8 cellular contexts compared by ENCODE assay signal in genomic region chr1:11654571-11655262, GRCh38. TPM values are rescaled to one million over a fixed set of nuclear protein-coding genes. Genes with fewer than 3 reads are reported as not detected.
DNase-seq lines count a peak whose midpoint lies in the region; ATAC-seq and TF ChIP-seq lines count a peak whose summit lies in the region.

Gene FBXO44, plus strand, starts transcription at chr1:11654877. Its CDS starts 959 bp downstream, at chr1:11655836.

- H3K4me3 ChIP-seq in CD4-positive, CD25-positive, alpha-beta regulatory T cell (ENCODE audit: low read depth, low read length), result peak within 1 kb of the TSS; percentile 60
- peak within 1 kb of the TSS; percentile 79 to 95 (median 84) for H3K4me3 ChIP-seq in esophagus muscularis mucosa

- TF ChIP-seq EP300 in esophagus muscularis mucosa (IDR thresholded peaks at IDR 0.05), result no peak

- peak; percentile 74 to 77 for ATAC-seq in CD4-positive, CD25-positive, alpha-beta regulatory T cell (ENCODE audit: low read depth in 2 of 2)
- ATAC-seq in GM21447 (IDR thresholded peaks at IDR 0.05; ENCODE audit: unreplicated experiment) (peak; percentile 61), HG02938 (IDR thresholded peaks at IDR 0.05; ENCODE audit: unreplicated experiment) (no peak)
- ATAC-seq in naive thymus-derived CD8-positive, alpha-beta T cell, result peak; percentile 69 to 75
- ATAC-seq in stimulated activated naive CD8-positive, alpha-beta T cell treated with anti-CD3 and anti-CD28 coated beads, Interleukin-15, amount 100 ng/mL, for 72 hours, result peak; percentile 71

- POLR2A ChIA-PET in naive thymus-derived CD8-positive, alpha-beta T cell (lab: Charles Lee), result interaction anchor here (1.9 to 7.3 kb wide), 4 partner anchors 10 to 595 kb away, joined by 5 to 70 read pairs (median 14); partner anchors contain the start of genes FBXO6 and SRM

- peaks cover 31% of the 10 kb centered on the region for H3K4me1 ChIP-seq in CD4-positive, CD25-positive, alpha-beta regulatory T cell (ENCODE audit: control insufficient read depth, insufficient read depth, low read length, poor library complexity, severe bottlenecking)
- H3K4me1 ChIP-seq in esophagus muscularis mucosa, result peaks cover 26 to 40% (median 39%) of the 10 kb centered on the region in 4 donors

- H3K9me3 ChIP-seq in CD4-positive, CD25-positive, alpha-beta regulatory T cell (ENCODE audit: control insufficient read depth in 2 of 2, low read length in 2 of 2), result no peaks in the 10 kb centered on the region
- H3K9me3 ChIP-seq in esophagus muscularis mucosa, result no peaks in the 10 kb centered on the region

- H3K9me3 Mint-ChIP-seq in CD4-positive, CD25-positive, alpha-beta regulatory T cell, result no peaks in the 10 kb centered on the region
- no peaks in the 10 kb centered on the region for H3K9me3 Mint-ChIP-seq in naive thymus-derived CD8-positive, alpha-beta T cell
- no peaks in the 10 kb centered on the region for H3K9me3 Mint-ChIP-seq in stimulated activated naive CD8-positive, alpha-beta T cell treated with anti-CD3 and anti-CD28 coated beads, Interleukin-15, amount 100 ng/mL, for 72 hours

- TF ChIP-seq POLR2A in esophagus muscularis mucosa (IDR thresholded peaks at IDR 0.05; ENCODE audit: low read depth), result no peak

- H3K27me3 ChIP-seq in CD4-positive, CD25-positive, alpha-beta regulatory T cell (ENCODE audit: control insufficient read depth, insufficient read depth, low read length), result no peaks in the 10 kb centered on the region
- H3K27me3 ChIP-seq in esophagus muscularis mucosa, result peaks cover 0 to 15% (median 4%) of the 10 kb centered on the region in 4 donors

- peak; percentile 44 to 68 (median 65) for DNase-seq in CD4-positive, CD25-positive, alpha-beta regulatory T cell
- DNase-seq in NCI-H2171 (lab: John Stamatoyannopoulos, UW) (peak; percentile 44), esophagus muscularis mucosa (ENCODE audit: extremely low spot score) (no peak)
- DNase-seq in activated T-cell treated with anti-CD3 and anti-CD28 coated beads, Interleukin-2, amount 50 U/mL, for 1 hour, result peak; percentile 78
- DNase-seq in naive thymus-derived CD8-positive, alpha-beta T cell, result peak in 9 of 10 donors; percentile 43 to 80 (median 56)
- DNase-seq in stimulated activated naive CD8-positive, alpha-beta T cell treated with anti-CD3 and anti-CD28 coated beads, Interleukin-15, amount 100 ng/mL, for 72 hours, result peak in 1 of 2 donors; percentile 45

- peak within 1 kb of the TSS; percentile 83 to 84 (median 84) for H3K4me3 Mint-ChIP-seq in CD4-positive, CD25-positive, alpha-beta regulatory T cell
- peak within 1 kb of the TSS; percentile 69 to 87 (median 74) for H3K4me3 Mint-ChIP-seq in naive thymus-derived CD8-positive, alpha-beta T cell
- H3K4me3 Mint-ChIP-seq in stimulated activated naive CD8-positive, alpha-beta T cell treated with anti-CD3 and anti-CD28 coated beads, Interleukin-15, amount 100 ng/mL, for 72 hours, result peak within 1 kb of the TSS; percentile 80 to 82

- peak within 1 kb of the TSS; percentile 41 for H3K27ac ChIP-seq in CD4-positive, CD25-positive, alpha-beta regulatory T cell (ENCODE audit: insufficient read depth, low read length, poor library complexity, severe bottlenecking)
- H3K27ac ChIP-seq in esophagus muscularis mucosa (replicated peaks in 1 of 4), result peak within 1 kb of the TSS; percentile 71 to 83 (median 74)

- peaks cover 11% of the 10 kb centered on the region for H3K36me3 ChIP-seq in CD4-positive, CD25-positive, alpha-beta regulatory T cell (ENCODE audit: control insufficient read depth, insufficient read depth, low read length)
- H3K36me3 ChIP-seq in esophagus muscularis mucosa, result peaks cover 0 to 29% (median 16%) of the 10 kb centered on the region in 4 donors

- under 1% methylated on average over 26 of the region's 70 CpGs for WGBS in esophagus muscularis mucosa

- intact Hi-C loops in esophagus muscularis mucosa (cut with DNase I), result loop anchor here (5.0 kb wide), 2 partner anchors 153 to 392 kb away; partner anchors contain the start of genes CLCN6, MTHFR and MTOR

- TF ChIP-seq CTCF in esophagus muscularis mucosa (IDR thresholded peaks at IDR 0.05), result no peak

- peaks cover 0 to 40% (median 21%) of the 10 kb centered on the region in 4 donors for H3K4me1 Mint-ChIP-seq in CD4-positive, CD25-positive, alpha-beta regulatory T cell
- H3K4me1 Mint-ChIP-seq in naive thymus-derived CD8-positive, alpha-beta T cell, result peaks cover 11 to 40% (median 32%) of the 10 kb centered on the region in 4 donors
- peaks cover 30% of the 10 kb centered on the region for H3K4me1 Mint-ChIP-seq in stimulated activated naive CD8-positive, alpha-beta T cell treated with anti-CD3 and anti-CD28 coated beads, Interleukin-15, amount 100 ng/mL, for 72 hours

- H3K27ac Mint-ChIP-seq in CD4-positive, CD25-positive, alpha-beta regulatory T cell, result peak within 1 kb of the TSS; percentile 25 to 64 (median 43)
- H3K27ac Mint-ChIP-seq in naive thymus-derived CD8-positive, alpha-beta T cell, result peak within 1 kb of the TSS in 8 of 10 donors; percentile 25 to 88 (median 46)
- H3K27ac Mint-ChIP-seq in stimulated activated naive CD8-positive, alpha-beta T cell treated with anti-CD3 and anti-CD28 coated beads, Interleukin-15, amount 100 ng/mL, for 72 hours, result peak within 1 kb of the TSS in 1 of 2 donors; percentile 71

- H3K27me3 Mint-ChIP-seq in CD4-positive, CD25-positive, alpha-beta regulatory T cell, result peaks cover 4% of the 10 kb centered on the region
- no peaks in the 10 kb centered on the region for H3K27me3 Mint-ChIP-seq in naive thymus-derived CD8-positive, alpha-beta T cell
- H3K27me3 Mint-ChIP-seq in stimulated activated naive CD8-positive, alpha-beta T cell treated with anti-CD3 and anti-CD28 coated beads, Interleukin-15, amount 100 ng/mL, for 72 hours, result no peaks in the 10 kb centered on the region

- H3K36me3 Mint-ChIP-seq in CD4-positive, CD25-positive, alpha-beta regulatory T cell, result peaks cover 5% of the 10 kb centered on the region
- peaks cover 0 to 23% (median 0%) of the 10 kb centered on the region in 3 donors for H3K36me3 Mint-ChIP-seq in naive thymus-derived CD8-positive, alpha-beta T cell

RNA-seq across cellular contexts. Expression of gene FBXO44, which starts in this region (rescaled TPM):
- total RNA-seq in CD4-positive, CD25-positive, alpha-beta regulatory T cell, result 43.7 TPM
- polyA plus RNA-seq in CD4-positive, CD25-positive, alpha-beta regulatory T cell, result 1 to 10 TPM; 5.5 to 9.5 (median 7.4) TPM
- total RNA-seq in esophagus muscularis mucosa, result 10 to 100 TPM; 13.3 to 19.8 (median 16.1) TPM
- total RNA-seq in naive thymus-derived CD8-positive, alpha-beta T cell, result 10 to 100 TPM; 54.3 to 55.7 TPM
- polyA plus RNA-seq in naive thymus-derived CD8-positive, alpha-beta T cell, result 10 to 100 TPM in 1 of 3 donors, 1 to 10 TPM in 2; 6.4 to 10.1 (median 9.5) TPM
